ENCODE assay signal across 22 cellular contexts in the genomic region with DNA sequence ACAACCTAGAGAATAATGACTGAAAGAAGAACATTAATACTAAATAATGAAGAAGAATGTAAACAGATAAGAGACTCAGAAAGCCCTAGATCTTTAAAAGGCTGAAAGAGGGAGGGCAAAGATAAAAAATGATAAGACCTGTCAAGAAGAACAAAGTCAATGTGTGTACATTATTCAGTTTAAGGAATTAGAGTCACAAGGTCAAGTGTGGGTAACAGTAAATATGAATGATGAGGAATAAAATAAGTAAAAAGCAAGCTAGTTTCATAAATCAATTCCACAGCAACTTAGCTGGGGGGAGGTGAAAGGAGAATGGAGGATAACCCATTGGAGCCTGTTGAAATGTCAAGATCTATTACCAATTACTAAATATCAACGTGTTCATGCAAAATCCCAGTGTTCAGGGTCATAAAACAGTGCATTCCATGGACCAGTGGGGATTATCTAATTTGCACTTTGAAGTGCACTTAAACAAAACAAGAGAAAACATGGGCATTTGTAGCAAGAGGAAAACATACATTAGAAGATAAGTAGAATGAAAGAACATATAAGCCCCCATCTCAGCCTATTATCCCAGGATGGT.
"Had no signal": no experiment of that assay in that cellular context is flagged by ENCODE, and none has a peak within 500 bp of the region (broad histone marks: within the 10 kb centered on the region; RNA-seq: fewer than 3 reads in every experiment).

No MANE protein-coding gene starts in this region.

- H3K36me3 Mint-ChIP-seq: activated CD4-positive, alpha-beta memory T cell treated with anti-CD3 and anti-CD28 coated beads for 36 hours; activated CD8-positive, alpha-beta memory T cell treated with anti-CD3 and anti-CD28 coated beads, Interleukin-2, amount 10 ng/mL, durations not matched to agents 7 days and 5 days; activated naive CD4-positive, alpha-beta T cell treated with anti-CD3 and anti-CD28 coated beads, Interleukin-2, amount 10 ng/mL, durations not matched to agents 7 days and 5 days; neural progenitor cell had no signal

- H3K27me3 Mint-ChIP-seq: activated CD4-positive, alpha-beta memory T cell treated with anti-CD3 and anti-CD28 coated beads for 36 hours; activated CD4-positive, alpha-beta T cell treated with anti-CD3 and anti-CD28 coated beads for 36 hours; activated CD8-positive, alpha-beta memory T cell treated with anti-CD3 and anti-CD28 coated beads, Interleukin-2, amount 10 ng/mL, durations not matched to agents 7 days and 5 days; activated naive CD4-positive, alpha-beta T cell treated with anti-CD3 and anti-CD28 coated beads, Interleukin-2, amount 10 ng/mL, durations not matched to agents 7 days and 5 days; central memory CD8-positive, alpha-beta T cell had no signal

- H3K4me3 ChIP-seq: esophagus muscularis mucosa, lower lobe of right lung, neural progenitor cell, ovary, tibial nerve, uterus had no signal

- H3K4me1 Mint-ChIP-seq: activated CD4-positive, alpha-beta T cell treated with anti-CD3 and anti-CD28 coated beads for 36 hours; activated CD8-positive, alpha-beta memory T cell treated with anti-CD3 and anti-CD28 coated beads, Interleukin-2, amount 10 ng/mL, durations not matched to agents 7 days and 5 days; activated naive CD4-positive, alpha-beta T cell treated with anti-CD3 and anti-CD28 coated beads, Interleukin-2, amount 10 ng/mL, durations not matched to agents 7 days and 5 days; central memory CD8-positive, alpha-beta T cell had no signal

- ATAC-seq: activated CD4-positive, alpha-beta T cell treated with anti-CD3 and anti-CD28 coated beads for 36 hours; activated CD8-positive, alpha-beta memory T cell treated with anti-CD3 and anti-CD28 coated beads, Interleukin-2, amount 10 ng/mL, durations not matched to agents 7 days and 5 days; lower lobe of right lung had no signal

- H3K27ac ChIP-seq: esophagus muscularis mucosa, lower lobe of right lung, neural progenitor cell, ovary, uterus, WERI-Rb-1 had no signal

- H3K27ac Mint-ChIP-seq: activated CD4-positive, alpha-beta memory T cell treated with anti-CD3 and anti-CD28 coated beads for 36 hours; activated CD4-positive, alpha-beta T cell treated with anti-CD3 and anti-CD28 coated beads for 36 hours; activated CD8-positive, alpha-beta memory T cell treated with anti-CD3 and anti-CD28 coated beads, Interleukin-2, amount 10 ng/mL, durations not matched to agents 7 days and 5 days; activated naive CD4-positive, alpha-beta T cell treated with anti-CD3 and anti-CD28 coated beads, Interleukin-2, amount 10 ng/mL, durations not matched to agents 7 days and 5 days; activated T-helper 2 cell treated with anti-CD3 and anti-CD28 coated beads, Interferon-gamma antibody, Interleukin-2, Interleukin-4, amounts not matched to agents 10 μg/mL and 5 μg/mL and 100 μg/mL, durations not matched to agents 14 hours and 24 hours and 36 hours; neural progenitor cell had no signal

- H3K4me3 Mint-ChIP-seq: activated CD4-positive, alpha-beta memory T cell treated with anti-CD3 and anti-CD28 coated beads for 36 hours; activated CD4-positive, alpha-beta T cell treated with anti-CD3 and anti-CD28 coated beads for 36 hours; activated CD8-positive, alpha-beta memory T cell treated with anti-CD3 and anti-CD28 coated beads, Interleukin-2, amount 10 ng/mL, durations not matched to agents 7 days and 5 days; activated naive CD4-positive, alpha-beta T cell treated with anti-CD3 and anti-CD28 coated beads, Interleukin-2, amount 10 ng/mL, durations not matched to agents 7 days and 5 days; central memory CD8-positive, alpha-beta T cell; neural progenitor cell had no signal

- H3K27me3 ChIP-seq: esophagus muscularis mucosa, neural progenitor cell, ovary, tibial nerve, uterus had no signal

- DNase-seq: activated CD4-positive, alpha-beta memory T cell treated with anti-CD3 and anti-CD28 coated beads for 36 hours; activated CD4-positive, alpha-beta T cell treated with anti-CD3 and anti-CD28 coated beads for 36 hours; activated CD8-positive, alpha-beta memory T cell treated with anti-CD3 and anti-CD28 coated beads, Interleukin-2, amount 10 ng/mL, durations not matched to agents 7 days and 5 days; activated naive CD4-positive, alpha-beta T cell treated with anti-CD3 and anti-CD28 coated beads, Interleukin-2, amount 10 ng/mL, durations not matched to agents 7 days and 5 days; activated T-cell treated with anti-CD3 and anti-CD28 coated beads, Interleukin-2, amount 50 U/mL, for 1 hour; cortex of kidney; effector CD4-positive, alpha-beta T cell; foreskin melanocyte; head of caudate nucleus; lower lobe of right lung; midbrain; ovary; stimulated activated CD4-positive, alpha-beta T cell treated with anti-CD3 and anti-CD28 coated beads, Interleukin-15, amount 100 ng/mL, for 24 hours; stimulated activated CD4-positive, alpha-beta T cell treated with anti-CD3 and anti-CD28 coated beads, Interleukin-4, amount 100 ng/mL, for 24 hours; stimulated activated naive CD4-positive, alpha-beta T cell; uterus; WERI-Rb-1 had no signal

- H3K9me3 Mint-ChIP-seq: activated CD4-positive, alpha-beta memory T cell treated with anti-CD3 and anti-CD28 coated beads for 36 hours; activated naive CD4-positive, alpha-beta T cell treated with anti-CD3 and anti-CD28 coated beads, Interleukin-2, amount 10 ng/mL, durations not matched to agents 7 days and 5 days; activated T-helper 2 cell treated with anti-CD3 and anti-CD28 coated beads, Interferon-gamma antibody, Interleukin-2, Interleukin-4, amounts not matched to agents 10 μg/mL and 5 μg/mL and 100 μg/mL, durations not matched to agents 14 hours and 24 hours and 36 hours; neural progenitor cell had no signal

- H3K36me3 ChIP-seq: esophagus muscularis mucosa, lower lobe of right lung, neural progenitor cell, ovary, tibial nerve, uterus, WERI-Rb-1 had no signal

- H3K4me1 ChIP-seq: esophagus muscularis mucosa, lower lobe of right lung, neural progenitor cell, uterus had no signal

- H3K9me3 ChIP-seq: esophagus muscularis mucosa, lower lobe of right lung, ovary, tibial nerve, uterus had no signal
